In genomic region chr12:14955876-14956811, GRCh38 we compare ENCODE assay signal across 8 cellular contexts. TPM values are rescaled to one million over a fixed set of nuclear protein-coding genes. Genes with fewer than 3 reads are reported as not detected.
DNase-seq lines count a peak whose midpoint lies in the region; ATAC-seq and TF ChIP-seq lines count a peak whose summit lies in the region.

No MANE protein-coding gene starts in this region.

- peak overlapping the region; percentile 89 for H3K4me3 Mint-ChIP-seq in activated naive CD8-positive, alpha-beta T cell treated with anti-CD3 and anti-CD28 coated beads, Interleukin-2, amount 50 U/mL, for 24 hours

- ATAC-seq in GM21381 (IDR thresholded peaks at IDR 0.05; ENCODE audit: unreplicated experiment) (peak; percentile 42), upper lobe of left lung (ENCODE audit: low FRiP score in 2 of 2) (peak in 1 of 2 donors; percentile 5), left lobe of liver (no peak)
- peak; percentile 35 for ATAC-seq in activated naive CD8-positive, alpha-beta T cell treated with anti-CD3 and anti-CD28 coated beads, Interleukin-2, amount 50 U/mL, for 24 hours

- no peaks in the 10 kb centered on the region for H3K27me3 ChIP-seq in upper lobe of left lung

- no peak for TF ChIP-seq POLR2A in upper lobe of left lung (IDR thresholded peaks at IDR 0.05)

- no peak for TF ChIP-seq EP300 in upper lobe of left lung (IDR thresholded peaks at IDR 0.05)

- H3K9me3 Mint-ChIP-seq in activated naive CD8-positive, alpha-beta T cell treated with anti-CD3 and anti-CD28 coated beads, Interleukin-2, amount 50 U/mL, for 24 hours, result no peaks in the 10 kb centered on the region

- H3K36me3 Mint-ChIP-seq in activated naive CD8-positive, alpha-beta T cell treated with anti-CD3 and anti-CD28 coated beads, Interleukin-2, amount 50 U/mL, for 24 hours (ENCODE audit: low read depth), result peaks cover 20% of the 10 kb centered on the region

- no peak for TF ChIP-seq CTCF in upper lobe of left lung (IDR thresholded peaks at IDR 0.05)

- H3K9me3 ChIP-seq in upper lobe of left lung, result no peaks in the 10 kb centered on the region

- H3K27ac ChIP-seq in upper lobe of left lung, result peak overlapping the region; percentile 81 to 91 (median 85)

- H3K36me3 ChIP-seq in upper lobe of left lung, result no peaks in the 10 kb centered on the region

- peak; percentile 42 for DNase-seq in GF-D8 (lab: John Stamatoyannopoulos, UW)
- peak; percentile 15 for DNase-seq in KG1 (lab: John Stamatoyannopoulos, UW)
- DNase-seq in activated naive CD8-positive, alpha-beta T cell treated with anti-CD3 and anti-CD28 coated beads, Interleukin-2, amount 50 U/mL, for 24 hours, result peak; percentile 49
- no peak for DNase-seq in upper lobe of left lung
- no peak for DNase-seq in DMS114 treated with DMSO at 0.1 percent for 48 hours (lab: John Stamatoyannopoulos, UW; ENCODE audit: unreplicated experiment)
- no peak for DNase-seq in activated gamma-delta T cell treated with Interleukin-2 at 50 U/mL for 16 hours
- DNase-seq in left lobe of liver (ENCODE audit: low spot score), result no peak

- H3K4me3 ChIP-seq in upper lobe of left lung, result peak overlapping the region in 1 of 4 donors; percentile 17

- WGBS in upper lobe of left lung, 2 donors, result 49 to 56% methylated on average over 9 of the region's 9 CpGs

- H3K4me1 ChIP-seq in upper lobe of left lung, result peaks cover 60 to 93% (median 79%) of the 10 kb centered on the region in 4 donors

- no peaks in the 10 kb centered on the region for H3K27me3 Mint-ChIP-seq in activated naive CD8-positive, alpha-beta T cell treated with anti-CD3 and anti-CD28 coated beads, Interleukin-2, amount 50 U/mL, for 24 hours

- peak overlapping the region; percentile 91 for H3K27ac Mint-ChIP-seq in activated naive CD8-positive, alpha-beta T cell treated with anti-CD3 and anti-CD28 coated beads, Interleukin-2, amount 50 U/mL, for 24 hours

- peaks cover 81% of the 10 kb centered on the region for H3K4me1 Mint-ChIP-seq in activated naive CD8-positive, alpha-beta T cell treated with anti-CD3 and anti-CD28 coated beads, Interleukin-2, amount 50 U/mL, for 24 hours

RNA-seq across cellular contexts. Expression of gene ARHGDIB, which starts 5.3 kb away (rescaled TPM):
- total RNA-seq in upper lobe of left lung, result 100 to 1,000 TPM; 169 to 307 (median 211) TPM
- total RNA-seq in left lobe of liver, result 22.3 TPM

RNA-seq across cellular contexts. Expression of gene PDE6H, which starts 16.7 kb away (rescaled TPM):
- total RNA-seq in upper lobe of left lung (not detected), left lobe of liver (not detected)

RNA-seq across cellular contexts. Expression of gene ERP27, which starts 17.8 kb away (rescaled TPM):
- total RNA-seq in upper lobe of left lung, result 10 to 100 TPM in 1 of 6 donors, 1 to 10 TPM in 4, not detected in 1; 1.2 to 25.0 (median 9.3) TPM
- total RNA-seq in left lobe of liver, result 0.30 TPM

Comparison
In these comparisons a context has a peak if more than half of its experiments do, and no peak if none do; other contexts are left out.
1. DNase-seq: peak in GF-D8 (single experiment), KG1 (single experiment) and activated naive CD8-positive, alpha-beta T cell treated with anti-CD3 and anti-CD28 coated beads, Interleukin-2, amount 50 U/mL, for 24 hours (single experiment); none in upper lobe of left lung (0 of 2), DMS114 treated with DMSO at 0.1 percent for 48 hours (single experiment), activated gamma-delta T cell treated with Interleukin-2 at 50 U/mL for 16 hours (single experiment) and left lobe of liver (single experiment).